In genomic region chr5:148454576-148454975, GRCh38 we compare ENCODE assay signal across 21 cellular contexts.
DNase-seq lines count a peak whose midpoint lies in the region; ATAC-seq and TF ChIP-seq lines count a peak whose summit lies in the region.
"Had no signal": no experiment of that assay in that cellular context is flagged by ENCODE, and none has a peak within 500 bp of the region (broad histone marks: within the 10 kb centered on the region; RNA-seq: fewer than 3 reads in every experiment).

No MANE protein-coding gene starts in this region.

- H3K36me3 ChIP-seq in endodermal cell (ENCODE audit: control insufficient read depth, insufficient read depth, low read length) (no peaks in the 10 kb centered on the region), left ventricle myocardium inferior (no peaks in the 10 kb centered on the region)
- H3K36me3 ChIP-seq: HAP-1, SJCRH30 had no signal

- no peaks in the 10 kb centered on the region for H3K27me3 Mint-ChIP-seq in WTC11 (ENCODE audit: low read depth)
- H3K27me3 Mint-ChIP-seq in endodermal cell (ENCODE audit: insufficient read depth): peaks cover 41% of the 10 kb centered on the region
- H3K27me3 Mint-ChIP-seq in HFFc6 (ENCODE audit: insufficient read depth): peaks cover 12% of the 10 kb centered on the region

- H3K4me3 ChIP-seq in endodermal cell (ENCODE audit: low read length) (no peak overlapping the region), left ventricle myocardium inferior (peak overlapping the region; percentile 49)
- H3K4me3 ChIP-seq: GM23248, HAP-1, SJCRH30 had no signal

- POLR2A ChIA-PET in WTC11 (lab: Charles Lee): no interaction called here

- TF ChIP-seq CTCF in WTC11 (IDR thresholded peaks at IDR 0.05) (no peak), endodermal cell (conservative IDR thresholded peaks at IDR 0.05) (peak; percentile 31), left ventricle myocardium inferior (IDR thresholded peaks at IDR 0.05; ENCODE audit: borderline replicate concordance) (no peak), HFFc6 (IDR thresholded peaks at IDR 0.05) (no peak)

- WGBS in endodermal cell (ENCODE audit: insufficient coverage in 1 of 2, insufficient read length in 1 of 2), 2 experiments: 45% methylated on average over 5 of the region's 5 CpGs; no CpG with 5 or more reads in 1 of the 2 experiments

- H3K4me1 Mint-ChIP-seq in WTC11: peaks cover 27% of the 10 kb centered on the region
- H3K4me1 Mint-ChIP-seq in endodermal cell: peaks cover 29% of the 10 kb centered on the region
- H3K4me1 Mint-ChIP-seq in HFFc6 (ENCODE audit: low read depth): no peaks in the 10 kb centered on the region

- ATAC-seq in WTC11 (peak; percentile 66), HG03095 (IDR thresholded peaks at IDR 0.05; ENCODE audit: unreplicated experiment) (no peak)
- ATAC-seq: SK-N-SH treated with all-trans-retinoic acid at 6 μM for 48 hours had no signal

- peaks cover 10% of the 10 kb centered on the region for H3K4me1 ChIP-seq in endodermal cell (ENCODE audit: control insufficient read depth, insufficient read depth, low read length)
- peaks cover 56% of the 10 kb centered on the region for H3K4me1 ChIP-seq in left ventricle myocardium inferior
- H3K4me1 ChIP-seq: Caco-2, HAP-1, SJCRH30 had no signal

- H3K4me3 Mint-ChIP-seq in WTC11: no peak overlapping the region
- H3K4me3 Mint-ChIP-seq in endodermal cell: no peak overlapping the region
- H3K4me3 Mint-ChIP-seq in HFFc6: no peak overlapping the region
- H3K4me3 Mint-ChIP-seq: CD4-positive, alpha-beta memory T cell had no signal

- H3K27ac ChIP-seq in endodermal cell (ENCODE audit: low read depth, low read length): no peak overlapping the region
- peak overlapping the region; percentile 86 for H3K27ac ChIP-seq in left ventricle myocardium inferior (replicated peaks)
- H3K27ac ChIP-seq: GM23248, HL-60, SJCRH30 had no signal

- no peak for DNase-seq in WTC11 (ENCODE audit: low spot score)
- peak; percentile 75 for DNase-seq in endodermal cell
- no peak for DNase-seq in left ventricle myocardium inferior
- DNase-seq in iPS-NIHi7 (ENCODE audit: extremely low spot score): peak; percentile 39
- no peak for DNase-seq in HFFc6
- no peak for DNase-seq in NCI-H1048 (lab: John Stamatoyannopoulos, UW)
- DNase-seq: C1 segment of cervical spinal cord; Caco-2; CD4-positive, alpha-beta memory T cell; Kasumi-1; NCI-H1105; NCI-H1694 treated with DMSO at 0.1 percent for 48 hours; NCI-H2081; NCI-H2227 treated with DMSO at 0.1 percent for 48 hours; NCI-H526 treated with DMSO at 0.1 percent for 48 hours; SJCRH30 had no signal

- H3K9ac ChIP-seq in endodermal cell (ENCODE audit: extremely low read depth, low read length, poor library complexity, severe bottlenecking): no peak overlapping the region
- H3K9ac ChIP-seq: GM23248 had no signal

- H3K9me3 ChIP-seq in endodermal cell (ENCODE audit: control insufficient read depth, low read length) (no peaks in the 10 kb centered on the region), left ventricle myocardium inferior (replicated peaks) (no peaks in the 10 kb centered on the region)
- H3K9me3 ChIP-seq: Caco-2, HAP-1, SJCRH30 had no signal

- CTCF ChIA-PET in WTC11 (lab: Charles Lee): interaction anchor here (0.8 to 4.1 kb wide), 6 partner anchors 11 to 660 kb away, joined by 3 to 25 read pairs (median 4); no protein-coding TSS in a partner anchor

- H3K9me3 Mint-ChIP-seq in WTC11 (no peaks in the 10 kb centered on the region), endodermal cell (no peaks in the 10 kb centered on the region), HFFc6 (no peaks in the 10 kb centered on the region)
- H3K9me3 Mint-ChIP-seq: CD4-positive, alpha-beta memory T cell had no signal

- H3K27me3 ChIP-seq in endodermal cell (ENCODE audit: control insufficient read depth, insufficient read depth, low read length, poor library complexity, severe bottlenecking) (peaks cover 45% of the 10 kb centered on the region), left ventricle myocardium inferior (ENCODE audit: low read depth) (no peaks in the 10 kb centered on the region)
- H3K27me3 ChIP-seq: SJCRH30 had no signal

- intact Hi-C loops in left ventricle myocardium inferior (cut with micrococcal nuclease): no loop called here

- no peak overlapping the region for H3K27ac Mint-ChIP-seq in WTC11
- no peak overlapping the region for H3K27ac Mint-ChIP-seq in endodermal cell
- H3K27ac Mint-ChIP-seq in HFFc6: no peak overlapping the region
- H3K27ac Mint-ChIP-seq: CD4-positive, alpha-beta memory T cell had no signal

- H3K36me3 Mint-ChIP-seq in WTC11 (no peaks in the 10 kb centered on the region), endodermal cell (ENCODE audit: low read depth) (no peaks in the 10 kb centered on the region), HFFc6 (ENCODE audit: low read depth) (no peaks in the 10 kb centered on the region)
- H3K36me3 Mint-ChIP-seq: CD4-positive, alpha-beta memory T cell had no signal

TF ChIP-seq in WTC11, 78 proteins besides CTCF, POLR2A, EP300 and RAD21 (continues in another document):
- TF ChIP-seq ZMAT4 (CRISPR knock-in tag; IDR thresholded peaks at IDR 0.05) (no peak), RORB (CRISPR knock-in tag; IDR thresholded peaks at IDR 0.05) (no peak), CREM (CRISPR knock-in tag; IDR thresholded peaks at IDR 0.05) (no peak), ELF4 (CRISPR knock-in tag; IDR thresholded peaks at IDR 0.05; ENCODE audit: low read depth) (no peak), ZSCAN18 (CRISPR knock-in tag; IDR thresholded peaks at IDR 0.05) (no peak), NR2C2 (CRISPR knock-in tag; IDR thresholded peaks at IDR 0.05) (no peak), USF2 (CRISPR knock-in tag; IDR thresholded peaks at IDR 0.05) (no peak), E2F5 (CRISPR knock-in tag; IDR thresholded peaks at IDR 0.05) (no peak), ZNF512 (CRISPR knock-in tag; IDR thresholded peaks at IDR 0.05; ENCODE audit: borderline replicate concordance) (no peak), SP1 (CRISPR knock-in tag; conservative IDR thresholded peaks at IDR 0.05) (no peak), ZBTB43 (CRISPR knock-in tag; IDR thresholded peaks at IDR 0.05) (no peak), ZNF121 (CRISPR knock-in tag; IDR thresholded peaks at IDR 0.05) (no peak), MAX (CRISPR knock-in tag; IDR thresholded peaks at IDR 0.05) (no peak)

Comparison
In these comparisons a context has a peak if more than half of its experiments do, and no peak if none do; other contexts are left out.
1. DNase-seq: peak in endodermal cell (single experiment) and iPS-NIHi7 (single experiment); none in WTC11 (single experiment), left ventricle myocardium inferior (single experiment), HFFc6 (single experiment) and NCI-H1048 (single experiment).